Comparison of ENCODE assay signal across 20 cellular contexts in the genomic region with DNA sequence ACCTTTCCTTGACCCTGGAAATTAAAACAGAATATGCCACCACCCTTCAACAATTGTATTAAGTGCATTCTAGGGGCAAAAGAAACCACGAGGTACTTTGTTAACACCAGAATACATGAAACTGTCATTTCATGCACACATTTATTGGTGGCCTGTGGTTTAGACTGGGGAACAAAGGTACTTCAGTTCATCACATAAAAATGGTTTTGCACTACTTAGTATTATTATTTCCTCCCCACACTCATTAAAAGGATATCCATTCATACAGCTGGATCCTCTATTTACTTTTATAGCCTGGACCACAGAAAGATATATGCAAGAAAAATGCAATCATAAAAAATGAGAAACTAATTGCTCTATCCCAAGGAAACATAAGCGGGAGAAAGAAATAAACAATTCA.
DNase-seq lines count a peak whose midpoint lies in the region; ATAC-seq and TF ChIP-seq lines count a peak whose summit lies in the region.
"Had no signal": no experiment of that assay in that cellular context is flagged by ENCODE, and none has a peak within 500 bp of the region (broad histone marks: within the 10 kb centered on the region; RNA-seq: fewer than 3 reads in every experiment).

No MANE protein-coding gene starts in this region.

- no peaks in the 10 kb centered on the region for H3K36me3 ChIP-seq in DND-41 (ENCODE audit: insufficient read depth, low read length)
- H3K36me3 ChIP-seq: BLaER1 treated with 17β-estradiol and CSF1 and Interleukin-3, amounts not matched to agents 10 nM and 100 nM had no signal

- no peak overlapping the region for H3K4me3 ChIP-seq in DND-41 (ENCODE audit: low read depth in 1 of 2, low read length in 2 of 2)
- H3K4me3 ChIP-seq: A549; BLaER1 treated with 17β-estradiol and CSF1 and Interleukin-3, amounts not matched to agents 10 nM and 100 nM had no signal

- DNase-seq in DND-41 (no peak), HEK293T (ENCODE audit: extremely low spot score) (no peak), SW480 (ENCODE audit: low spot score) (peak; percentile 14), neural crest cell (ENCODE audit: low read depth, low spot score) (no peak), NCI-H524 (lab: John Stamatoyannopoulos, UW) (no peak), hippocampal formation (lab: John Stamatoyannopoulos, UW) (no peak), SIG-M5 treated with dmso at 0.1 percent for 504 hours (lab: John Stamatoyannopoulos, UW; ENCODE audit: unreplicated experiment) (no peak)
- DNase-seq: AML-193; Caco-2; Calu3; CD4-positive, alpha-beta T cell; CD8-positive, alpha-beta T cell; DMS79 treated with DMSO at 0.1 percent for 48 hours; EL; GDM1 had no signal

- H2AFZ ChIP-seq in DND-41 (ENCODE audit: low read depth, low read length): no peak overlapping the region

- no peaks in the 10 kb centered on the region for H3K27me3 ChIP-seq in DND-41 (ENCODE audit: insufficient read depth, low read length, poor library complexity)
- H3K27me3 ChIP-seq: BLaER1 treated with 17β-estradiol and CSF1 and Interleukin-3, amounts not matched to agents 10 nM and 100 nM had no signal

- H3K79me2 ChIP-seq in DND-41 (ENCODE audit: insufficient read depth, low read length): no peaks in the 10 kb centered on the region

- peaks cover 6% of the 10 kb centered on the region for H3K9me3 Mint-ChIP-seq in neural crest cell

- peak overlapping the region; percentile 50 for H3K27ac Mint-ChIP-seq in neural crest cell (ENCODE audit: unreplicated experiment)
- H3K27ac Mint-ChIP-seq: B cell; CD4-positive, alpha-beta T cell; CD8-positive, alpha-beta T cell had no signal

- CTCF ChIA-PET in HEK293T (lab: Yijun Ruan, JAX): no interaction called here

- no peak overlapping the region for H3K4me2 ChIP-seq in DND-41 (ENCODE audit: insufficient read depth, low read length)
- H3K4me2 ChIP-seq: A549; BLaER1 treated with 17β-estradiol and CSF1 and Interleukin-3, amounts not matched to agents 10 nM and 100 nM had no signal

- peaks cover 7% of the 10 kb centered on the region for H3K9me3 ChIP-seq in DND-41 (ENCODE audit: insufficient read depth, low read length, severe bottlenecking)
- H3K9me3 ChIP-seq: Caco-2 had no signal

- peaks cover 48% of the 10 kb centered on the region for H3K4me1 Mint-ChIP-seq in neural crest cell
- H3K4me1 Mint-ChIP-seq: B cell had no signal

- no peaks in the 10 kb centered on the region for H3K4me1 ChIP-seq in DND-41 (ENCODE audit: insufficient read depth, low read length)
- H3K4me1 ChIP-seq: BLaER1 treated with 17β-estradiol and CSF1 and Interleukin-3, amounts not matched to agents 10 nM and 100 nM; Caco-2 had no signal

- POLR2A ChIA-PET in HEK293T (lab: Yijun Ruan, JAX): no interaction called here

- no peaks in the 10 kb centered on the region for H4K20me1 ChIP-seq in DND-41 (ENCODE audit: insufficient read depth, low read length)
- H4K20me1 ChIP-seq: BLaER1 treated with 17β-estradiol and CSF1 and Interleukin-3, amounts not matched to agents 10 nM and 100 nM had no signal

- H3K4me3 Mint-ChIP-seq in neural crest cell: no peak overlapping the region
- H3K4me3 Mint-ChIP-seq: B cell; CD4-positive, alpha-beta T cell; CD8-positive, alpha-beta T cell had no signal

- peak; percentile 42; the same call in 1 of the 3 replicates for ATAC-seq in DND-41 (ENCODE audit: insufficient read depth, low read depth)
- ATAC-seq: A549; CD8-positive, alpha-beta T cell had no signal

- H3K27ac ChIP-seq in DND-41 (ENCODE audit: low read length): no peak overlapping the region
- H3K27ac ChIP-seq: 22Rv1; A549; BLaER1 treated with 17β-estradiol and CSF1 and Interleukin-3, amounts not matched to agents 10 nM and 100 nM; C4-2B had no signal

- no peak overlapping the region for H3K9ac ChIP-seq in DND-41 (ENCODE audit: low read depth, low read length)
- H3K9ac ChIP-seq: BLaER1 treated with 17β-estradiol and CSF1 and Interleukin-3, amounts not matched to agents 10 nM and 100 nM had no signal

- no peak for TF ChIP-seq CTCF in DND-41 (IDR thresholded peaks at IDR 0.05; ENCODE audit: borderline replicate concordance, extremely low read depth, low read length, poor library complexity, severe bottlenecking)
- no peak for TF ChIP-seq CTCF in neural crest cell (conservative IDR thresholded peaks at IDR 0.05)

- peaks cover 6% of the 10 kb centered on the region for H3K36me3 Mint-ChIP-seq in neural crest cell (ENCODE audit: low read depth)
- H3K36me3 Mint-ChIP-seq: CD8-positive, alpha-beta T cell had no signal

- no peaks in the 10 kb centered on the region for H3K27me3 Mint-ChIP-seq in neural crest cell (ENCODE audit: low read depth)

TF ChIP-seq in HEK293T, 16 proteins besides CTCF, POLR2A, EP300 and RAD21:
- TF ChIP-seq SUZ12 (IDR thresholded peaks at IDR 0.05) (no peak), ELF4 (IDR thresholded peaks at IDR 0.05) (no peak)
- TF ChIP-seq, protein P1, sequence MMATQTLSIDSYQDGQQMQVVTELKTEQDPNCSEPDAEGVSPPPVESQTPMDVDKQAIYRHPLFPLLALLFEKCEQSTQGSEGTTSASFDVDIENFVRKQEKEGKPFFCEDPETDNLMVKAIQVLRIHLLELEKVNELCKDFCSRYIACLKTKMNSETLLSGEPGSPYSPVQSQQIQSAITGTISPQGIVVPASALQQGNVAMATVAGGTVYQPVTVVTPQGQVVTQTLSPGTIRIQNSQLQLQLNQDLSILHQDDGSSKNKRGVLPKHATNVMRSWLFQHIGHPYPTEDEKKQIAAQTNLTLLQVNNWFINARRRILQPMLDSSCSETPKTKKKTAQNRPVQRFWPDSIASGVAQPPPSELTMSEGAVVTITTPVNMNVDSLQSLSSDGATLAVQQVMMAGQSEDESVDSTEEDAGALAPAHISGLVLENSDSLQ (IDR thresholded peaks at IDR 0.05): 0 out of 2 replicates have a peak, but pooled peaks have one; percentile 5
TF ChIP-seq in HEK293T: peak in this region for 1.
